Comparison of ENCODE assay signal across 27 cellular contexts in genomic region chr7:41104621-41105020, GRCh38.
"Had no signal": no experiment of that assay in that cellular context is flagged by ENCODE, and none has a peak within 500 bp of the region (broad histone marks: within the 10 kb centered on the region; RNA-seq: fewer than 3 reads in every experiment).

No MANE protein-coding gene starts in this region.

- H3K27me3 Mint-ChIP-seq: activated CD4-positive, alpha-beta memory T cell treated with anti-CD3 and anti-CD28 coated beads, Interleukin-2, amount 10 ng/mL, durations not matched to agents 7 days and 5 days; activated CD4-positive, alpha-beta T cell treated with anti-CD3 and anti-CD28 coated beads, Interleukin-2, amount 10 ng/mL, durations not matched to agents 24 days and 14 days; activated naive CD4-positive, alpha-beta T cell treated with anti-CD3 and anti-CD28 coated beads, Interleukin-2, amount 50 U/mL, for 24 hours; effector memory CD8-positive, alpha-beta T cell; stimulated activated naive CD8-positive, alpha-beta T cell treated with anti-CD3 and anti-CD28 coated beads, Interleukin-15, amount 100 ng/mL, for 72 hours had no signal

- H3K36me3 Mint-ChIP-seq: activated naive CD4-positive, alpha-beta T cell treated with anti-CD3 and anti-CD28 coated beads, Interleukin-2, amount 50 U/mL, for 24 hours; immature natural killer cell; natural killer cell had no signal

- DNase-seq: activated CD4-positive, alpha-beta memory T cell treated with anti-CD3 and anti-CD28 coated beads, Interleukin-2, amount 10 ng/mL, durations not matched to agents 7 days and 5 days; activated CD4-positive, alpha-beta T cell treated with anti-CD3 and anti-CD28 coated beads, Interleukin-2, amount 10 ng/mL, durations not matched to agents 24 days and 14 days; activated effector memory CD4-positive, alpha-beta T cell treated with anti-CD3 and anti-CD28 coated beads, Interleukin-2, amount 50 U/mL, for 16 hours; activated T-cell treated with anti-CD3 and anti-CD28 coated beads, Interleukin-2, amount 50 U/mL, for 72 hours; aorta; brain microvascular endothelial cell; central memory CD4-positive, alpha-beta T cell; dorsolateral prefrontal cortex; effector memory CD8-positive, alpha-beta T cell; esophagus squamous epithelium; glutamatergic neuron; immature natural killer cell; kidney glomerular epithelial cell; left ventricle myocardium superior; midbrain; natural killer cell; ovary; stimulated activated CD4-positive, alpha-beta T cell treated with anti-CD3 and anti-CD28 coated beads, Interleukin-12 subunit alpha, Interleukin-12 subunit beta, amount 100 ng/mL, for 4 hours; stimulated activated naive CD8-positive, alpha-beta T cell treated with anti-CD3 and anti-CD28 coated beads, Interleukin-15, amount 100 ng/mL, for 72 hours had no signal

- H3K27ac ChIP-seq: dorsolateral prefrontal cortex, esophagus squamous epithelium, hepatocyte, ovary, prostate gland, suprapubic skin, tibial nerve had no signal

- H3K4me1 ChIP-seq: prostate gland, tibial nerve had no signal

- H3K36me3 ChIP-seq: brain microvascular endothelial cell, esophagus squamous epithelium, ovary, prostate gland, suprapubic skin, tibial nerve had no signal

- H3K27ac Mint-ChIP-seq: activated CD4-positive, alpha-beta memory T cell treated with anti-CD3 and anti-CD28 coated beads, Interleukin-2, amount 10 ng/mL, durations not matched to agents 7 days and 5 days; activated CD4-positive, alpha-beta T cell treated with anti-CD3 and anti-CD28 coated beads, Interleukin-2, amount 10 ng/mL, durations not matched to agents 24 days and 14 days; activated naive CD4-positive, alpha-beta T cell treated with anti-CD3 and anti-CD28 coated beads, Interleukin-2, amount 50 U/mL, for 24 hours; activated T-cell treated with anti-CD3 and anti-CD28 coated beads, Interleukin-2, amount 50 U/mL, for 72 hours; effector memory CD8-positive, alpha-beta T cell; immature natural killer cell; natural killer cell; stimulated activated naive CD8-positive, alpha-beta T cell treated with anti-CD3 and anti-CD28 coated beads, Interleukin-15, amount 100 ng/mL, for 72 hours had no signal

- H3K4me3 ChIP-seq: dorsolateral prefrontal cortex, esophagus squamous epithelium, hepatocyte, ovary, prostate gland, suprapubic skin, tibial nerve had no signal

- ATAC-seq: activated T-cell treated with anti-CD3 and anti-CD28 coated beads, Interleukin-2, amount 50 U/mL, for 72 hours; effector memory CD8-positive, alpha-beta T cell; left ventricle myocardium superior had no signal

- H3K9me3 Mint-ChIP-seq: activated CD4-positive, alpha-beta T cell treated with anti-CD3 and anti-CD28 coated beads, Interleukin-2, amount 10 ng/mL, durations not matched to agents 24 days and 14 days had no signal

- H2AFZ ChIP-seq: hepatocyte had no signal

- H3K4me2 ChIP-seq: hepatocyte had no signal

- H3K4me3 Mint-ChIP-seq: activated CD4-positive, alpha-beta memory T cell treated with anti-CD3 and anti-CD28 coated beads, Interleukin-2, amount 10 ng/mL, durations not matched to agents 7 days and 5 days; activated CD4-positive, alpha-beta T cell treated with anti-CD3 and anti-CD28 coated beads, Interleukin-2, amount 10 ng/mL, durations not matched to agents 24 days and 14 days; activated naive CD4-positive, alpha-beta T cell treated with anti-CD3 and anti-CD28 coated beads, Interleukin-2, amount 50 U/mL, for 24 hours; activated T-cell treated with anti-CD3 and anti-CD28 coated beads, Interleukin-2, amount 50 U/mL, for 72 hours; effector memory CD8-positive, alpha-beta T cell; immature natural killer cell; natural killer cell; stimulated activated naive CD8-positive, alpha-beta T cell treated with anti-CD3 and anti-CD28 coated beads, Interleukin-15, amount 100 ng/mL, for 72 hours had no signal

- H3K79me2 ChIP-seq: hepatocyte had no signal

- H3K4me1 Mint-ChIP-seq: activated CD4-positive, alpha-beta memory T cell treated with anti-CD3 and anti-CD28 coated beads, Interleukin-2, amount 10 ng/mL, durations not matched to agents 7 days and 5 days; activated CD4-positive, alpha-beta T cell treated with anti-CD3 and anti-CD28 coated beads, Interleukin-2, amount 10 ng/mL, durations not matched to agents 24 days and 14 days; activated naive CD4-positive, alpha-beta T cell treated with anti-CD3 and anti-CD28 coated beads, Interleukin-2, amount 50 U/mL, for 24 hours; immature natural killer cell; natural killer cell; stimulated activated naive CD8-positive, alpha-beta T cell treated with anti-CD3 and anti-CD28 coated beads, Interleukin-15, amount 100 ng/mL, for 72 hours had no signal

- H3K27me3 ChIP-seq: brain microvascular endothelial cell, dorsolateral prefrontal cortex, esophagus squamous epithelium, hepatocyte, ovary, suprapubic skin, tibial nerve had no signal

- FAIRE-seq: colon, endothelial cell of umbilical vein, frontal cortex had no signal

- H3K9me3 ChIP-seq: esophagus squamous epithelium, ovary, prostate gland, suprapubic skin had no signal
